1 cellular context compared by ENCODE assay signal in the genomic region with DNA sequence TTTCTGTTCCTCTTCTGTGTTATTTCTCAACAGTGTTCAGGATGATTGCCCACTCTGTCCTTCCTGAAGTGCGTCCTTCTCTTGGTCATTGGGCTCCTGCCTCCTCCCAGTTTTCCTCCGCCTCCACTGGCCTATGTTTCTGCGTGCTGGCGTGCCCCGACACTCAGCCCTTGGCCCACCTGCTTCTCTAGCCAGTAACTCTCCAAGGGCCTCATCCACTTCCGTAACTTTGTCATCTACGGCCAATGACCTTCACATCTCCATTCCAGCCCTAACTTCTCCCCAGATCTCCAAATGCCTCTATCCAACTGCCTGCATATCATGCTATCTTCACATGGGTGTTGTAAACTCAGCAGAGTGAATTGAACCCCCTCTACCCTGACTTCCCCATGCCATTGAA.
TF ChIP-seq lines count a peak whose summit lies in the region.

No MANE protein-coding gene starts in this region.

TF ChIP-seq in H1, 55 proteins besides CTCF, POLR2A, EP300 and RAD21:
- TF ChIP-seq CBX8 (IDR thresholded peaks at IDR 0.05; ENCODE audit: borderline replicate concordance, low read depth, low read length) (no peak), SUZ12 (IDR thresholded peaks at IDR 0.05; ENCODE audit: low read length) (no peak), TBP (IDR thresholded peaks at IDR 0.05; ENCODE audit: low read depth, low read length) (no peak), HDAC2 (IDR thresholded peaks at IDR 0.05; ENCODE audit: borderline replicate concordance in 1 of 2, low read depth in 2 of 2, low read length in 2 of 2) (no peak)
